ENCODE assay signal across 8 cellular contexts in genomic region chr2:183124222-183124956, GRCh38. TPM values are rescaled to one million over a fixed set of nuclear protein-coding genes. Genes with fewer than 3 reads are reported as not detected.
DNase-seq lines count a peak whose midpoint lies in the region; ATAC-seq and TF ChIP-seq lines count a peak whose summit lies in the region.

TSS of gene NUP35 (plus strand) at chr2:183124443. CDS start at chr2:183124458, 15 bp downstream.

- CTCF ChIA-PET in AG04449 (lab: Yijun Ruan, JAX) = interaction anchor here (1.5 kb wide), 1 partner anchor 13 kb away, joined by 4 read pairs; no protein-coding TSS in a partner anchor
- CTCF ChIA-PET in WTC11 (lab: Charles Lee) = interaction anchor here (0.8 to 2.0 kb wide), 3 partner anchors 48 to 256 kb away, joined by 3 to 8 read pairs (median 4); no protein-coding TSS in a partner anchor

- H3K9me3 Mint-ChIP-seq in WTC11 = no peaks in the 10 kb centered on the region
- no peaks in the 10 kb centered on the region for H3K9me3 Mint-ChIP-seq in immature natural killer cell

- ATAC-seq in GM18909 (IDR thresholded peaks at IDR 0.05; ENCODE audit: poor library complexity, unreplicated experiment) = peak; percentile 87
- ATAC-seq in HG03175 (IDR thresholded peaks at IDR 0.05; ENCODE audit: unreplicated experiment) = peak; percentile 89
- ATAC-seq in WTC11 = peak; percentile 86

- DNase-seq in AG04449 (ENCODE audit: low read depth, low spot score) = peak; percentile 41
- DNase-seq in NCI-H226 = peak; percentile 86
- DNase-seq in WTC11 (ENCODE audit: low spot score) = peak; percentile 85
- DNase-seq in cardiac fibroblast (ENCODE audit: low read depth in 2 of 2) = peak; percentile 92 to 93
- DNase-seq in immature natural killer cell = peak; percentile 81 to 85 (median 83)
- peak; percentile 77 for DNase-seq in smooth muscle cell of the brain vasculature (ENCODE audit: low read depth, low spot score)

- POLR2A ChIA-PET in AG04449 (lab: Yijun Ruan, JAX) (interaction anchor here (0.6 kb wide), 2 partner anchors 54 to 92 kb away, joined by 4 read pairs; no protein-coding TSS in a partner anchor), WTC11 (lab: Charles Lee) (interaction anchor here (0.7 to 1.3 kb wide), 6 partner anchors 8 to 258 kb away, joined by 3 to 6 read pairs (median 3); partner anchors contain the start of gene FRZB)

- H3K36me3 Mint-ChIP-seq in WTC11 (peaks cover 10% of the 10 kb centered on the region), immature natural killer cell (peaks cover 4 to 6% (median 5%) of the 10 kb centered on the region in 3 donors)

- peak within 1 kb of the TSS; percentile 91 for H3K4me3 ChIP-seq in AG04449 (ENCODE audit: low read depth, low read length)
- peak within 1 kb of the TSS; percentile 91 to 93 for H3K4me3 ChIP-seq in cardiac fibroblast (replicated peaks in 1 of 2; ENCODE audit: low read depth in 2 of 2, low read length in 2 of 2)

- H3K4me1 Mint-ChIP-seq in WTC11 = peaks cover 29% of the 10 kb centered on the region
- H3K4me1 Mint-ChIP-seq in immature natural killer cell = peaks cover 22 to 35% of the 10 kb centered on the region in 2 donors

- H3K27me3 Mint-ChIP-seq in WTC11 (ENCODE audit: low read depth) (no peaks in the 10 kb centered on the region; the same call in 1 of the 2 replicates), immature natural killer cell (ENCODE audit: low read depth in 3 of 3) (peaks cover 0 to 14% (median 3%) of the 10 kb centered on the region in 3 donors)

- TF ChIP-seq CTCF in AG04449 (IDR thresholded peaks at IDR 0.05; ENCODE audit: insufficient read depth, low read length, missing control alignments) (no peak), WTC11 (IDR thresholded peaks at IDR 0.05) (no peak), cardiac fibroblast (IDR thresholded peaks at IDR 0.05; ENCODE audit: low read depth, low read length) (no peak)

- H3K4me3 Mint-ChIP-seq in WTC11 (peak within 1 kb of the TSS; percentile 96), immature natural killer cell (peak within 1 kb of the TSS; percentile 88 to 99 (median 98))

- H3K27ac Mint-ChIP-seq in WTC11 = peak within 1 kb of the TSS; percentile 99
- H3K27ac Mint-ChIP-seq in immature natural killer cell = peak within 1 kb of the TSS; percentile 89 to 98 (median 95)

TF ChIP-seq in WTC11, 78 proteins besides CTCF, POLR2A, EP300 and RAD21 (continues in another document):
- TF ChIP-seq ZNF396 (CRISPR knock-in tag; IDR thresholded peaks at IDR 0.05; ENCODE audit: borderline replicate concordance) (no peak), GABPB1 (CRISPR knock-in tag; IDR thresholded peaks at IDR 0.05) (peak; percentile 90), E2F5 (CRISPR knock-in tag; IDR thresholded peaks at IDR 0.05) (0 out of 2 replicates have a peak, but pooled peaks have one; percentile 22), ARID4B (CRISPR knock-in tag; IDR thresholded peaks at IDR 0.05; ENCODE audit: borderline replicate concordance) (peak; percentile 76; the same call in 1 of the 2 replicates), ZNF121 (CRISPR knock-in tag; IDR thresholded peaks at IDR 0.05) (no peak), CREM (CRISPR knock-in tag; IDR thresholded peaks at IDR 0.05) (peak; percentile 83), E2F4 (CRISPR knock-in tag; IDR thresholded peaks at IDR 0.05; ENCODE audit: borderline replicate concordance, low read depth) (no peak), ELF4 (CRISPR knock-in tag; IDR thresholded peaks at IDR 0.05; ENCODE audit: low read depth) (no peak), IRF1 (CRISPR knock-in tag; IDR thresholded peaks at IDR 0.05) (no peak), NR3C1 (CRISPR knock-in tag; conservative IDR thresholded peaks at IDR 0.05; ENCODE audit: low read depth) (no peak), GTF2I (CRISPR knock-in tag; conservative IDR thresholded peaks at IDR 0.05) (no peak), ZNF532 (CRISPR knock-in tag; IDR thresholded peaks at IDR 0.05; ENCODE audit: borderline replicate concordance) (no peak)

RNA-seq across cellular contexts. Expression of gene NUP35, which starts in this region (rescaled TPM):
- 39.5 to 47.2 TPM (median 40.4 TPM) in 3 replicates for total RNA-seq in WTC11 (2021)
- polyA plus RNA-seq in immature natural killer cell = 1 to 10 TPM; 2.4 to 6.1 (median 5.0) TPM

Comparison
In these comparisons a context has a peak if more than half of its experiments do, and no peak if none do; other contexts are left out.
1. Peak in every context shown above with its lines: DNase-seq, ATAC-seq and H3K4me3 ChIP-seq.
2. DNase-seq: peak in every context shown above with its lines; median percentile 92 in cardiac fibroblast; 86 in NCI-H226; 85 in WTC11; 83 in immature natural killer cell; 77 in smooth muscle cell of the brain vasculature; 41 in AG04449.